ENCODE assay signal across 1 cellular context in the genomic region with DNA sequence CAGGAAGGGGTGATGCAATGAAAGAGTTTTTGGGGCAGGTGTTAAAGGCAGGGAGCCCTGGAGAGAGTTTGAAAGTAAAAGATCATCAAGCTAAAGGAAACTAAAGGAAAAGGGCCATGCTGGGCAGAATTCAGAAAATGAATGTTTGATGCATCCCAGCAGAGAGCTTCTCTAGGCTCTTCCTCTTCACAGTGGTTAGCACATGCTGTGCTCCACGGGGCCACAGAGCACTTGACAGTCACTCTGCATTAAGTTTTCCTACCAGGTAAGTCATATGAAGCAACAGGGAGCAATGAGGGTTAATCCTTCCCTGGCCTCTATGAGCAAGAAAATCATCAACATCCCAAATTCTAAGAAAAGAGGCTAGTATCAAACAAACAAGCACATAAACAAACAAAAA.
TF ChIP-seq lines count a peak whose summit lies in the region.

No MANE protein-coding gene starts in this region.

TF ChIP-seq in H1, 55 proteins besides CTCF, POLR2A, EP300 and RAD21:
- TF ChIP-seq TBP (IDR thresholded peaks at IDR 0.05; ENCODE audit: low read depth, low read length) (no peak), NANOG (IDR thresholded peaks at IDR 0.05; ENCODE audit: insufficient read depth, low read depth, low read length, poor library complexity, severe bottlenecking) (peak; percentile 56), RBBP5 (IDR thresholded peaks at IDR 0.05; ENCODE audit: borderline replicate concordance, low read depth, low read length) (no peak)
